ENCODE assay signal across 8 cellular contexts in the genomic region with DNA sequence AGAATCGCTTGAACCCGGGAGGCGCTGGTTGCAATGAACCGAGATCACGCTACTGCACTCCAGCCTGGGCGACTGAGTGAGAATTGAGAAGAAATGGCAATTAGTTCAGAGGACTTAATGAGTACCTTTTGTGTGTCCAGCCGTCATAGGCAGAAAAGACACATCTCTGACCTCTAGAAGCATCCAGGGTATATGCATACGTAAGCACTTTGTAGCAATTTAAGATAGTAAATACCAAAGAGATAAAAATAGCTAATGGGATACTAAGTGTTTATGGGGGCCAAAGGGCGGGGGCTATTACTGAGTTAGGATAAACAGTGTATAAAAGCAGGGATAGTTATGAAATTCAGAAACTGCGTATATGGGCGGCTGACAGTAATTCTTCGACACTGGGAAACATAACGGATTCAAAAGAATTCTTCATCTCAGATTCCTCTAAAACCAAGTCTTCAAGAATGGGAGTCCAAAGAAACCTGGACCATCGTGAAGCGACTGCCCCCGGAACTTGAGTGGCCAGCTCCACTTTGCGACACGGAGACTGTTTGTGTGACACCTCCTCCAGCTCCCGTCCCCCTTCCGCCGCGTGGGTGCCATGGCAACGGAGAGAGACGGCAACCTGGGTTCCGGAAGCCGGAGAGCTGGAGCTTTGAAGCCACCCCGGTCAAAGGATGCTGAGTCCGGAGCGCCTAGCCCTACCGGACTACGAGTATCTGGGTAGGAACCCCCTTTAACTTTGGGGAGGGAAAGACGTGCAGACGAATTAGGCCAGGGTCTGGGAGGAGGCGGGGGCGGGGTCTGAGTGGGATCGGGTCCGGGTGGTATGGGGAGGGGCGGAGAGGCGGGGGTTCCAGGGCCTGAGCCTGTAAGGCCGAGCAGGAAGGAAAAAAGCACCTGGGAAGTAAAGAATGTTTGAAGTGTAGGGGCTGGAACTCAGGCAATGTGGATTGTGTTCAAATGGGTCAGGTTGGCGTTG. TPM values are rescaled to one million over a fixed set of nuclear protein-coding genes. Genes with fewer than 3 reads are reported as not detected.
A peak's percentile ranks its signal among the peaks of the same experiment; 100 is the strongest.
DNase-seq lines count a peak whose midpoint lies in the region; ATAC-seq and TF ChIP-seq lines count a peak whose summit lies in the region.

A gene with protein sequence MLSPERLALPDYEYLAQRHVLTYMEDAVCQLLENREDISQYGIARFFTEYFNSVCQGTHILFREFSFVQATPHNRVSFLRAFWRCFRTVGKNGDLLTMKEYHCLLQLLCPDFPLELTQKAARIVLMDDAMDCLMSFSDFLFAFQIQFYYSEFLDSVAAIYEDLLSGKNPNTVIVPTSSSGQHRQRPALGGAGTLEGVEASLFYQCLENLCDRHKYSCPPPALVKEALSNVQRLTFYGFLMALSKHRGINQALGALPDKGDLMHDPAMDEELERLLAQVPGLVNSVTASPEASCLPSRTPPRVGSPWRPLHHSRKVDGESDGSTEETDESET (plus strand): TSS at position 624 of the 973 bp plus-strand sequence. CDS start 45 bp downstream, at position 669.

- no peak for TF ChIP-seq POLR2A in breast epithelium (IDR thresholded peaks at IDR 0.05)

- H3K4me3 ChIP-seq in WERI-Rb-1 (ENCODE audit: low read depth, low read length) (peak within 1 kb of the TSS; percentile 73), breast epithelium (peak within 1 kb of the TSS; percentile 66 to 82 (median 72)), iPS-18c (ENCODE audit: insufficient read depth, low read depth, low read length) (peak within 1 kb of the TSS; percentile 69), skeletal muscle tissue (ENCODE audit: low read length in 3 of 3) (peak within 1 kb of the TSS; percentile 84 to 92 (median 91))

- intact Hi-C loops in breast epithelium (cut with DNase I; ENCODE audit: low total_unique reads), result no loop called here

- H3K27ac ChIP-seq in WERI-Rb-1, result peak within 1 kb of the TSS; percentile 32
- peak within 1 kb of the TSS; percentile 72 to 77 for H3K27ac ChIP-seq in breast epithelium
- no peak within 1 kb of the TSS for H3K27ac ChIP-seq in skeletal muscle tissue (ENCODE audit: low read depth, low read length)

- H3K4me1 ChIP-seq in breast epithelium (no peaks in the 10 kb centered on the region), skeletal muscle tissue (ENCODE audit: control insufficient read depth in 3 of 3, insufficient read depth in 3 of 3, low read length in 3 of 3) (peaks cover 4 to 8% (median 5%) of the 10 kb centered on the region in 3 donors)

- DNase-seq in A172 (ENCODE audit: low spot score) (peak; percentile 83), NCI-H2196 (lab: John Stamatoyannopoulos, UW; ENCODE audit: unreplicated experiment) (peak; percentile 96), WERI-Rb-1 (peak; percentile 94), breast epithelium (ENCODE audit: low spot score in 2 of 2) (peak; percentile 88 to 94)

- ATAC-seq in GM18861 (IDR thresholded peaks at IDR 0.05; ENCODE audit: unreplicated experiment) (peak; percentile 87), HG03108 (IDR thresholded peaks at IDR 0.05; ENCODE audit: unreplicated experiment) (peak; percentile 91)

- no peaks in the 10 kb centered on the region for H3K27me3 ChIP-seq in WERI-Rb-1 (ENCODE audit: insufficient read depth, low read depth, severe bottlenecking)
- no peaks in the 10 kb centered on the region for H3K27me3 ChIP-seq in breast epithelium
- H3K27me3 ChIP-seq in skeletal muscle tissue (ENCODE audit: control insufficient read depth in 3 of 3, insufficient read depth in 3 of 3, low read length in 3 of 3), result no peaks in the 10 kb centered on the region

- H3K36me3 ChIP-seq in WERI-Rb-1 (no peaks in the 10 kb centered on the region; the same call in none of the 2 replicates), breast epithelium (no peaks in the 10 kb centered on the region), skeletal muscle tissue (ENCODE audit: control insufficient read depth in 3 of 3, insufficient read depth in 3 of 3, low read length in 3 of 3) (no peaks in the 10 kb centered on the region)

- H3K9ac ChIP-seq in skeletal muscle tissue (ENCODE audit: low read depth in 1 of 3, low read length in 3 of 3), result peak within 1 kb of the TSS in 2 of 3 donors; percentile 66 to 68

- TF ChIP-seq CTCF in WERI-Rb-1 (IDR thresholded peaks at IDR 0.05; ENCODE audit: low read depth, low read length) (no peak), breast epithelium (IDR thresholded peaks at IDR 0.05) (no peak)

- H3K9me3 ChIP-seq in WERI-Rb-1 (ENCODE audit: severe bottlenecking) (no peaks in the 10 kb centered on the region), breast epithelium (no peaks in the 10 kb centered on the region), iPS-18c (ENCODE audit: control insufficient read depth, insufficient read depth, low read length) (no peaks in the 10 kb centered on the region), skeletal muscle tissue (ENCODE audit: control insufficient read depth in 3 of 3, low read length in 3 of 3) (no peaks in the 10 kb centered on the region)

RNA-seq across cellular contexts. Expression of the gene that starts here (rescaled TPM):
- total RNA-seq in A172 (2014; rRNA removed; shearing (Covaris generic)), result 51.0 and 60.4 TPM in 2 replicates
- total RNA-seq in breast epithelium, result 10 to 100 TPM; 13.4 to 43.6 (median 30.5) TPM
- total RNA-seq in skeletal muscle tissue, result 16.7 TPM
